ENCODE assay signal across 13 cellular contexts in the genomic region with DNA sequence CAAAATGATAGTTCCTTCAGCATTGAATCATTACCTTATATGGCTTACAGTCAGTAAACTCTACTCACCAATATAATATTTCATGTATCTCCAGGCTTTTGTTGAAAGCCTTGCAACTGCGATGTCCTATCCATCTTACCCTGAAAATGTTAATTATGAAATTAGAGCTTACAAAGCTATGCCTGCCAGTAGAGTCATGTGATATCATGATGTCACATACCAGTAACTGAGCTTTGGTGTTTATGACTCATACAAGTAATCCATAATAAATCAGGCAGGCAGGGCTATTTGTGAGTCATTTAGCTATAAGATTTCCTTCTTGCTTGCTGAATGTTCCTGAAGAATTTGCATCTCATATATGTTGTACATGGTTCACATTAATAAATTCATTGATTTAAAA. TPM values are rescaled to one million over a fixed set of nuclear protein-coding genes. Genes with fewer than 3 reads are reported as not detected.
DNase-seq lines count a peak whose midpoint lies in the region; ATAC-seq, FAIRE-seq and TF ChIP-seq lines count a peak whose summit lies in the region.
"Had no signal": no experiment of that assay in that cellular context is flagged by ENCODE, and none has a peak within 500 bp of the region (broad histone marks: within the 10 kb centered on the region; RNA-seq: fewer than 3 reads in every experiment).

No MANE protein-coding gene starts in this region.

- no peaks in the 10 kb centered on the region for H3K36me3 ChIP-seq in pancreas
- H3K36me3 ChIP-seq: ascending aorta had no signal

- H3K27me3 ChIP-seq in pancreas, result no peaks in the 10 kb centered on the region
- H3K27me3 ChIP-seq: ascending aorta had no signal

- ATAC-seq in pancreas (peak in 3 of 4 donors; percentile 36 to 60 (median 49)), sciatic nerve (no peak), Right ventricle myocardium superior (ENCODE audit: poor library complexity) (no peak), GM18858 (IDR thresholded peaks at IDR 0.05; ENCODE audit: unreplicated experiment) (no peak)

- WGBS in pancreas, 2 donors, result 93 to 96% methylated on average over 1 of the region's 1 CpG

- H3K27ac ChIP-seq in pancreas, result no peak overlapping the region
- H3K27ac ChIP-seq: ascending aorta had no signal

- H3K9me3 ChIP-seq in pancreas, result no peaks in the 10 kb centered on the region
- H3K9me3 ChIP-seq: ascending aorta had no signal

- FAIRE-seq in pancreas (lab: Jason Lieb, UNC), result no peak

- intact Hi-C loops in pancreas (cut with DNase I), result no loop called here
- intact Hi-C loops in sciatic nerve (cut with DNase I), result no loop called here
- intact Hi-C loops in Right ventricle myocardium superior (cut with DNase I), result no loop called here

- DNase-seq in GM03348 (ENCODE audit: low spot score) (peak; percentile 49), NCI-H460 (ENCODE audit: extremely low read depth, low read depth) (peak; percentile 23), epithelial cell of esophagus (ENCODE audit: low read depth) (peak; percentile 90), pancreas (no peak), C1 segment of cervical spinal cord (lab: John Stamatoyannopoulos, UW) (no peak), sciatic nerve (ENCODE audit: low spot score) (no peak), Right ventricle myocardium superior (no peak)
- DNase-seq: head of caudate nucleus; NCI-H1436; stimulated activated CD4-positive, alpha-beta T cell treated with anti-CD3 and anti-CD28 coated beads, Interleukin-2, amount 100 ng/mL, for 24 hours had no signal

- H3K4me1 ChIP-seq in pancreas, result no peaks in the 10 kb centered on the region
- H3K4me1 ChIP-seq: ascending aorta had no signal

- TF ChIP-seq CTCF in epithelial cell of esophagus (IDR thresholded peaks at IDR 0.05; ENCODE audit: insufficient read depth, low read depth, low read length, missing control alignments) (no peak), pancreas (IDR thresholded peaks at IDR 0.05) (no peak)

- H3K4me3 ChIP-seq in epithelial cell of esophagus (ENCODE audit: low read length) (no peak overlapping the region), pancreas (no peak overlapping the region)
- H3K4me3 ChIP-seq: ascending aorta had no signal

RNA-seq across cellular contexts. Expression of a gene that starts 44.9 kb away (rescaled TPM):
- 0.07 TPM in 1 of 2 replicates, not detected in the other for total RNA-seq in NCI-H460 (2014; rRNA removed; shearing (Covaris generic))
- polyA plus RNA-seq in NCI-H460 (2014; cell fraction: nucleus; rRNA removed), result not detected in 2 replicates
- total RNA-seq in pancreas (1 to 10 TPM; 1.0 to 7.3 (median 2.4) TPM), sciatic nerve (not detected), Right ventricle myocardium superior (1.6 TPM)
- polyA plus RNA-seq in pancreas, result under 1 TPM; 0.46 to 0.80 TPM
- total RNA-seq: activated CD8-positive, alpha-beta memory T cell treated with anti-CD3 and anti-CD28 coated beads for 36 hours; ascending aorta had no signal

Comparison
In these comparisons a context has a peak if more than half of its experiments do, and no peak if none do; other contexts are left out.
1. DNase-seq: peak in GM03348 (single experiment), NCI-H460 (single experiment) and epithelial cell of esophagus (single experiment); none in pancreas (0 of 6), C1 segment of cervical spinal cord (0 of 14), sciatic nerve (single experiment) and Right ventricle myocardium superior (single experiment).
2. ATAC-seq: peak in pancreas (3 of 4); none in sciatic nerve (single experiment), Right ventricle myocardium superior (single experiment) and GM18858 (single experiment).